17 cellular contexts compared by ENCODE assay signal in the genomic region with DNA sequence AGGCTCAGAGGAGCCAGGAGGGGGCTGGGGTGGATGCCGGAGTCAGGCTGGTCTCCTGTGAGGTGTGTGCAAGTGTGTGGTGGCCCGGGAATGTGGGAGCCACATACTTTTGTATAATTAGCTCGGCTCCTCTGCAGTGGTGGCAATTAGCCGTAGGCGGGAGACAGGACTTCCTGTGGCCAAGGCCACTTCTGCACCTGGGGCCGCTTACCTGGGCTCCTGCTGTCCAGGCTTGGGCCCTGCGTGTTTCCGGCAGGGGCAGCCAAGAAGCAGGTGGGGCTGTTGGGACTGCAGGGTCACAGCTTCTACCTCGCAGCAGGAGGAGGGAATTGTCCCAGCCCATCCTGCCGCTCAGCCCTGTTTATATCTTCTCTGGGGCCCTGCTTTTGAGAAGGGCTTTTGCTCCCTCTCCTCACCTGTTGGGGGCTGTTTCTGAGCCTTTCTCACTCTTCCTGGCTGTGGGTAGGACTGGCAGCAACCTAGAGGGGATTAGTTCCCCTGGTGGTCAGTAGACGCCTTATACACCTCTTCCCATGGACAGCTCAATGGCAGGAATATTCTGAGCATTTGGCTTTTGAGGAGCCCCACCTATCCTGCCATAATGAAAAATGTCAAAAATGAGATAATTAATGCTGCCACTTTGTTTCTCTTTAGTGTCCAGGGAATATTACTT.
DNase-seq lines count a peak whose midpoint lies in the region; ATAC-seq and TF ChIP-seq lines count a peak whose summit lies in the region.
"Had no signal": no experiment of that assay in that cellular context is flagged by ENCODE, and none has a peak within 500 bp of the region (broad histone marks: within the 10 kb centered on the region; RNA-seq: fewer than 3 reads in every experiment).

No MANE protein-coding gene starts in this region.

- H3K4me3 Mint-ChIP-seq in Caco-2 (ENCODE audit: unreplicated experiment), result no peak overlapping the region
- H3K4me3 Mint-ChIP-seq: activated T-cell treated with anti-CD3 and anti-CD28 coated beads, Interleukin-2, amount 50 U/mL, for 72 hours had no signal

- H3K27ac ChIP-seq in Panc1 (ENCODE audit: low read length) (no peak overlapping the region), caudate nucleus (ENCODE audit: low read depth, low read length) (no peak overlapping the region)
- H3K27ac ChIP-seq: heart right ventricle had no signal

- H3K27me3 ChIP-seq in Caco-2 (replicated peaks; ENCODE audit: control insufficient read depth, insufficient read depth, low read length), result no peaks in the 10 kb centered on the region
- H3K27me3 ChIP-seq in Panc1 (ENCODE audit: control insufficient read depth, insufficient read depth, low read length), result no peaks in the 10 kb centered on the region

- BruUV-seq in Caco-2 (replicated peaks; lab: Mats Ljungman, UMichigan) (no TSS peak), Panc1 (replicated peaks; lab: Mats Ljungman, UMichigan) (no TSS peak)

- peak; percentile 40 to 69 for DNase-seq in Caco-2
- DNase-seq in HFF-Myc (ENCODE audit: extremely low read depth, low read depth), result no peak
- DNase-seq in Panc1 (ENCODE audit: low read depth, low spot score), result no peak
- DNase-seq in iPS-NIHi7 (ENCODE audit: extremely low spot score), result peak; percentile 33
- DNase-seq in ecto neural progenitor cell (ENCODE audit: low spot score), result no peak
- no peak for DNase-seq in caudate nucleus (lab: John Stamatoyannopoulos, UW)
- no peak for DNase-seq in SW 1271 (lab: John Stamatoyannopoulos, UW)
- DNase-seq: activated CD4-positive, alpha-beta T cell treated with anti-CD3 and anti-CD28 coated beads, Interleukin-2, amount 50 U/mL, for 48 hours; activated T-cell treated with anti-CD3 and anti-CD28 coated beads, Interleukin-2, amount 50 U/mL, for 72 hours; amniotic stem cell; cortex of kidney; heart right ventricle; left colon; stimulated activated CD4-positive, alpha-beta T cell treated with anti-CD3 and anti-CD28 coated beads, Interleukin-15, amount 100 ng/mL, for 24 hours had no signal

- H3K27ac Mint-ChIP-seq in Caco-2 (ENCODE audit: unreplicated experiment), result peak overlapping the region; percentile 32
- H3K27ac Mint-ChIP-seq: activated T-cell treated with anti-CD3 and anti-CD28 coated beads, Interleukin-2, amount 50 U/mL, for 72 hours had no signal

- H3K9me3 Mint-ChIP-seq in Caco-2 (ENCODE audit: unreplicated experiment), result no peaks in the 10 kb centered on the region
- H3K9me3 Mint-ChIP-seq: activated T-cell treated with anti-CD3 and anti-CD28 coated beads, Interleukin-2, amount 50 U/mL, for 72 hours had no signal

- peaks cover 21% of the 10 kb centered on the region for H3K4me1 Mint-ChIP-seq in Caco-2 (ENCODE audit: low read depth, unreplicated experiment)

- H3K9me3 ChIP-seq in Caco-2, result no peaks in the 10 kb centered on the region
- no peaks in the 10 kb centered on the region for H3K9me3 ChIP-seq in Panc1 (ENCODE audit: control insufficient read depth, insufficient read depth, low read depth, low read length)
- H3K9me3 ChIP-seq: heart right ventricle had no signal

- no peaks in the 10 kb centered on the region for H3K27me3 Mint-ChIP-seq in Caco-2 (ENCODE audit: insufficient read depth, unreplicated experiment)

- ATAC-seq in Panc1, result peak; percentile 59; the same call in 1 of the 2 replicates
- ATAC-seq in GM18498 (IDR thresholded peaks at IDR 0.05; ENCODE audit: unreplicated experiment), result no peak
- ATAC-seq: activated T-cell treated with anti-CD3 and anti-CD28 coated beads, Interleukin-2, amount 50 U/mL, for 72 hours; esophagus mucosa; heart right ventricle; left colon; Right ventricle myocardium inferior had no signal

- CTCF ChIA-PET in Caco-2 (lab: Charles Lee), result interaction anchor here (0.6 to 2.1 kb wide), 7 partner anchors 12 to 275 kb away, joined by 3 to 9 read pairs (median 3); no protein-coding TSS in a partner anchor
- CTCF ChIA-PET in Panc1 (lab: Charles Lee), result no interaction called here

- in situ Hi-C loops in Panc1 (cut with HindIII; ENCODE audit: low pct_unique_long_range_greater_than_20kb, low sequenced_read_pairs), result no loop called here

- H3K4me3 ChIP-seq in Caco-2 (ENCODE audit: low read depth, low read length), result no peak overlapping the region
- H3K4me3 ChIP-seq in HFF-Myc (replicated peaks; ENCODE audit: low read depth, low read length), result no peak overlapping the region
- H3K4me3 ChIP-seq in Panc1 (ENCODE audit: low read depth in 2 of 2, low read length in 2 of 2), result no peak overlapping the region
- H3K4me3 ChIP-seq: heart right ventricle had no signal

- POLR2A ChIA-PET in Caco-2 (lab: Charles Lee), result interaction anchor here (1.0 kb wide), 1 partner anchor 46 kb away, joined by 3 read pairs; no protein-coding TSS in a partner anchor
- POLR2A ChIA-PET in Panc1 (lab: Charles Lee), result no interaction called here

- peak; percentile 23 to 49 for TF ChIP-seq CTCF in Caco-2 (IDR thresholded peaks at IDR 0.05; ENCODE audit: insufficient read depth in 1 of 2, low read depth in 1 of 2, low read length in 1 of 2, severe bottlenecking in 1 of 2, unreplicated experiment in 1 of 2)
- TF ChIP-seq CTCF in HFF-Myc (IDR thresholded peaks at IDR 0.05; ENCODE audit: low read depth, low read length, missing control alignments), result peak; percentile 2
- TF ChIP-seq CTCF in Panc1 (IDR thresholded peaks at IDR 0.05), result no peak

- H3K36me3 ChIP-seq in Caco-2 (ENCODE audit: control insufficient read depth, insufficient read depth, low read length) (no peaks in the 10 kb centered on the region), Panc1 (ENCODE audit: control insufficient read depth, insufficient read depth, low read length) (no peaks in the 10 kb centered on the region)
- H3K36me3 ChIP-seq: heart right ventricle had no signal

- peaks cover 22% of the 10 kb centered on the region for H3K4me1 ChIP-seq in Caco-2
- H3K4me1 ChIP-seq in Panc1 (ENCODE audit: control insufficient read depth, insufficient read depth, low read length), result no peaks in the 10 kb centered on the region; the same call in 1 of the 2 replicates
- H3K4me1 ChIP-seq: heart right ventricle had no signal

- H3K36me3 Mint-ChIP-seq in Caco-2 (ENCODE audit: insufficient read depth, unreplicated experiment), result peaks cover 7% of the 10 kb centered on the region

- intact Hi-C loops in Caco-2 (cut with micrococcal nuclease; ENCODE audit: unreplicated experiment) (loop anchor here (1.0 kb wide), 1 partner anchor 19 kb away; no protein-coding TSS in a partner anchor), Panc1 (cut with micrococcal nuclease; ENCODE audit: unreplicated experiment) (no loop called here)

Comparison
In these comparisons a context has a peak if more than half of its experiments do, and no peak if none do; other contexts are left out.
1. DNase-seq: peak in Caco-2 (2 of 2) and iPS-NIHi7 (single experiment); none in HFF-Myc (single experiment), Panc1 (single experiment), ecto neural progenitor cell (single experiment), caudate nucleus (0 of 61) and SW 1271 (0 of 2).